7 cellular contexts compared by ENCODE assay signal in genomic region chr2:218805627-218806026, GRCh38. TPM values are rescaled to one million over a fixed set of nuclear protein-coding genes. Genes with fewer than 3 reads are reported as not detected.
DNase-seq lines count a peak whose midpoint lies in the region; ATAC-seq, FAIRE-seq and TF ChIP-seq lines count a peak whose summit lies in the region.

No MANE protein-coding gene starts in this region.

- H3K27me3 ChIP-seq in body of pancreas: no peaks in the 10 kb centered on the region
- no peaks in the 10 kb centered on the region for H3K27me3 ChIP-seq in transverse colon

- no peak for TF ChIP-seq CTCF in body of pancreas (IDR thresholded peaks at IDR 0.05)
- TF ChIP-seq CTCF in transverse colon (IDR thresholded peaks at IDR 0.05): no peak

- H3K27ac ChIP-seq in body of pancreas (peak overlapping the region in 3 of 4 donors; percentile 3 to 48 (median 43)), transverse colon (peak overlapping the region; percentile 37 to 82 (median 67))

- FAIRE-seq in HTR-8/SVneo (lab: Jason Lieb, UNC) (no peak), RCC 7860 (lab: Jason Lieb, UNC) (no peak)

- DNase-seq in HTR-8/SVneo (ENCODE audit: insufficient read length, low spot score) (peak; percentile 15), body of pancreas (no peak), left kidney (ENCODE audit: low read depth, low spot score) (peak; percentile 54), transverse colon (no peak), RCC 7860 (ENCODE audit: low spot score) (no peak)
- no peak for DNase-seq in central memory CD4-positive, alpha-beta T cell

- H3K4me3 ChIP-seq in body of pancreas: no peak overlapping the region
- no peak overlapping the region for H3K4me3 ChIP-seq in transverse colon

- H3K36me3 ChIP-seq in body of pancreas (replicated peaks in 1 of 2; ENCODE audit: insufficient read depth in 1 of 2, low read depth in 2 of 2) (no peaks in the 10 kb centered on the region), transverse colon (no peaks in the 10 kb centered on the region)

- intact Hi-C loops in body of pancreas (cut with DNase I): no loop called here
- intact Hi-C loops in transverse colon (cut with DNase I; ENCODE audit: low total_unique reads): no loop called here

- TF ChIP-seq POLR2A in body of pancreas (IDR thresholded peaks at IDR 0.05) (no peak), transverse colon (IDR thresholded peaks at IDR 0.05) (no peak)

- peaks cover 0 to 5% (median 0%) of the 10 kb centered on the region in 3 donors for H3K9me3 ChIP-seq in body of pancreas
- no peaks in the 10 kb centered on the region for H3K9me3 ChIP-seq in transverse colon

- 62 to 66% methylated on average over 3 of the region's 3 CpGs for WGBS in body of pancreas, 2 donors
- 33% methylated on average over 3 of the region's 3 CpGs; no CpG with 5 or more reads in 1 of the 2 donors for WGBS in transverse colon (ENCODE audit: low coverage in 1 of 2), 2 donors

- no peaks in the 10 kb centered on the region for H3K4me1 ChIP-seq in body of pancreas
- peaks cover 0 to 24% (median 4%) of the 10 kb centered on the region in 4 donors for H3K4me1 ChIP-seq in transverse colon

- in situ Hi-C loops in transverse colon (cut with MboI; ENCODE audit: low pct_ligation_motif_present in 1 of 4, low pct_unique_long_range_greater_than_20kb in 1 of 4, low sequenced_read_pairs in 3 of 4): no loop called here

- TF ChIP-seq EP300 in transverse colon (IDR thresholded peaks at IDR 0.05; ENCODE audit: low read depth): no peak

- ATAC-seq in body of pancreas (no peak), GM18498 (IDR thresholded peaks at IDR 0.05; ENCODE audit: unreplicated experiment) (no peak)

RNA-seq across cellular contexts. Expression of gene CYP27A1, which starts 23.7 kb away (rescaled TPM):
- total RNA-seq in body of pancreas (1 to 10 TPM; 9.3 to 9.9 TPM), transverse colon (100 to 1,000 TPM in 1 of 4 donors, 10 to 100 TPM in 3; 48.3 to 159 (median 75.5) TPM)

RNA-seq across cellular contexts. Expression of gene PRKAG3, which starts 26.0 kb away (rescaled TPM):
- total RNA-seq in body of pancreas (not detected), transverse colon (not detected)

RNA-seq across cellular contexts. Expression of gene WNT6, which starts 54.0 kb away (rescaled TPM):
- total RNA-seq in body of pancreas: 1 to 10 TPM in 1 of 2 donors, not detected in 1; 1.0 TPM
- total RNA-seq in transverse colon: 100 to 1,000 TPM in 1 of 4 donors, 1 to 10 TPM in 1, under 1 TPM in 1, not detected in 1; 0.82 to 164 (median 1.7) TPM

Comparison
In these comparisons a context has a peak if more than half of its experiments do, and no peak if none do; other contexts are left out.
1. DNase-seq: peak in HTR-8/SVneo (single experiment) and left kidney (single experiment); none in body of pancreas (0 of 4), transverse colon (single experiment), central memory CD4-positive, alpha-beta T cell (single experiment) and RCC 7860 (single experiment).
2. RNA of gene CYP27A1, which starts 23.7 kb away (total RNA-seq): 48.3 to 159 TPM in transverse colon; 9.3 to 9.9 TPM in body of pancreas; every median in the first group is over 4 times any median in the second.